ENCODE assay signal across 19 cellular contexts in the genomic region with DNA sequence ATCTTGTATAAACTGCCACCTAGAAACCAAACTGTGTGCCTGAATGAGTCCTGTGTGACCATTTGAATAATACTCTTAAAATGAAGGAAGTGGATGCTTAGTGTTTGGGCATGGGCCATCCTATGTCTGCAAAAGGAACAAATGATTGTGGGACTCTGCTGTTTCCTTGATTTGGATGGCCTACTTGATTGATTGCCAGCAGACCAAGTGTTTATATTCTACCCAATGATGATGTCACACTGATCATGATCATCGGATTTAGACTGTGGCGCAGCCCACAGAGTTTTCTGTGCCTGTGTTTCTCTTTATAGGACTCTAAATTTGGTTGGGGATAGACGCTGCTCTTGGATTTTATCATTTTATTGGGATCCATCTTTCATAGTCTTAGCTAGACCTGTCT. TPM values are rescaled to one million over a fixed set of nuclear protein-coding genes. Genes with fewer than 3 reads are reported as not detected.
A peak's percentile ranks its signal among the peaks of the same experiment; 100 is the strongest.
DNase-seq lines count a peak whose midpoint lies in the region; ATAC-seq, FAIRE-seq and TF ChIP-seq lines count a peak whose summit lies in the region.
"Had no signal": no experiment of that assay in that cellular context is flagged by ENCODE, and none has a peak within 500 bp of the region (broad histone marks: within the 10 kb centered on the region; RNA-seq: fewer than 3 reads in every experiment).

No MANE protein-coding gene starts in this region.

- H3K36me3 ChIP-seq in SK-N-SH (replicated peaks in 1 of 2; ENCODE audit: control insufficient read depth in 1 of 2, insufficient read depth in 2 of 2, low read length in 1 of 2) (peaks cover 6 to 8% of the 10 kb centered on the region in 2 experiments), K562 (ENCODE audit: control insufficient read depth, insufficient read depth, low read length) (peaks cover 13% of the 10 kb centered on the region; the same call in 2 of the 3 replicates), brain microvascular endothelial cell (replicated peaks) (peaks cover 10% of the 10 kb centered on the region)

- no peaks in the 10 kb centered on the region for H3F3A ChIP-seq in SK-N-SH (replicated peaks; ENCODE audit: insufficient read depth)

- H3K79me2 ChIP-seq in SK-N-SH (ENCODE audit: insufficient read depth) = peaks cover 98% of the 10 kb centered on the region
- peaks cover 88% of the 10 kb centered on the region for H3K79me2 ChIP-seq in K562 (ENCODE audit: control insufficient read depth, insufficient read depth, low read length)

- H3K4me1 ChIP-seq in SK-N-SH (ENCODE audit: control insufficient read depth in 1 of 2, insufficient read depth in 2 of 2, low read depth in 1 of 2, low read length in 1 of 2) (peaks cover 5 to 17% of the 10 kb centered on the region in 2 experiments; a peak in 3 of 4 replicates), K562 (replicated peaks in 1 of 2; ENCODE audit: control insufficient read depth in 2 of 2, insufficient read depth in 2 of 2, low read length in 2 of 2) (peaks cover 22 to 25% of the 10 kb centered on the region in 2 experiments)

- peaks cover 70% of the 10 kb centered on the region for H4K20me1 ChIP-seq in SK-N-SH (ENCODE audit: insufficient read depth)
- peaks cover 23% of the 10 kb centered on the region for H4K20me1 ChIP-seq in K562 (replicated peaks; ENCODE audit: control insufficient read depth, insufficient read depth, low read length)

- no peaks in the 10 kb centered on the region for H3K9me1 ChIP-seq in K562 (ENCODE audit: control insufficient read depth, insufficient read depth, low read length)

- H2AFZ ChIP-seq in SK-N-SH (ENCODE audit: low read depth) = no peak overlapping the region
- H2AFZ ChIP-seq in K562 (ENCODE audit: low read depth, low read length) = no peak overlapping the region

- H3K27me3 ChIP-seq in SK-N-SH (ENCODE audit: insufficient read depth) (no peaks in the 10 kb centered on the region), K562 (ENCODE audit: control insufficient read depth in 2 of 2, insufficient read depth in 2 of 2, low read length in 2 of 2) (no peaks in the 10 kb centered on the region), brain microvascular endothelial cell (replicated peaks) (no peaks in the 10 kb centered on the region)
- H3K27me3 ChIP-seq: BLaER1 had no signal

- FAIRE-seq in K562 (lab: Jason Lieb, UNC) = no peak
- FAIRE-seq: D721Med had no signal

- no TSS peak for BruUV-seq in K562 (replicated peaks; lab: Mats Ljungman, UMichigan)

- CTCF ChIA-PET in SK-N-SH (lab: Yijun Ruan, JAX) (interaction anchor here (1.2 kb wide), 1 partner anchor 91 kb away, joined by 4 read pairs; no protein-coding TSS in a partner anchor), K562 (lab: Yijun Ruan, JAX; ENCODE audit: low intra/inter-chr PET ratio) (no interaction called here)

- POLR2A ChIA-PET in SK-N-SH (lab: Yijun Ruan, JAX) (no interaction called here), K562 (lab: Yijun Ruan, JAX) (no interaction called here)

- TF ChIP-seq RAD21 in SK-N-SH (IDR thresholded peaks at IDR 0.05; ENCODE audit: low read length) = no peak
- no peak for TF ChIP-seq RAD21 in K562 (CRISPR knock-in tag; conservative IDR thresholded peaks at IDR 0.05 in 1 of 2, IDR thresholded peaks at IDR 0.05 in 1 of 2)

- in situ Hi-C loops in K562 (cut with MboI) (no loop called here), brain microvascular endothelial cell (cut with HindIII; ENCODE audit: low pct_ligation_motif_present, low sequenced_read_pairs) (loop anchor here (25.0 kb wide), 1 partner anchor 108 kb away; no protein-coding TSS in a partner anchor)

- TF ChIP-seq EP300 in SK-N-SH (IDR thresholded peaks at IDR 0.05; ENCODE audit: borderline replicate concordance in 1 of 2, low read depth in 1 of 2, low read length in 1 of 2) (no peak), K562 (IDR thresholded peaks at IDR 0.05; ENCODE audit: low read length) (no peak)

- no peaks in the 10 kb centered on the region for H3K9me2 ChIP-seq in SK-N-SH

- ATAC-seq in SK-N-SH treated with all-trans-retinoic acid at 6 μM for 48 hours (no peak), K562 (no peak), GM18502 (IDR thresholded peaks at IDR 0.05; ENCODE audit: poor library complexity, unreplicated experiment) (no peak)
- ATAC-seq: HCT116 had no signal

- intact Hi-C loops in K562 (cut with micrococcal nuclease) = no loop called here

- H3K4me3 ChIP-seq in SK-N-SH (ENCODE audit: low read depth in 2 of 2, low read length in 1 of 2) (no peak overlapping the region), K562 (no peak overlapping the region), brain microvascular endothelial cell (ENCODE audit: low read depth, low read length) (no peak overlapping the region)
- H3K4me3 ChIP-seq: BLaER1 had no signal

- H3K9me3 ChIP-seq in SK-N-SH = no peaks in the 10 kb centered on the region
- H3K9me3 ChIP-seq in K562 (replicated peaks; ENCODE audit: control insufficient read depth, insufficient read depth, low read depth, low read length) = no peaks in the 10 kb centered on the region
- H3K9me3 ChIP-seq: BLaER1 had no signal

- DNase-seq in SK-N-SH = no peak
- DNase-seq in K562 (ENCODE audit: extremely low read depth in 1 of 4, low spot score in 3 of 4) = no peak
- peak; percentile 13 to 38 for DNase-seq in lung microvascular endothelial cell (ENCODE audit: low read depth in 2 of 2)
- DNase-seq in NCI-H2107 (lab: John Stamatoyannopoulos, UW) = no peak
- no peak for DNase-seq in brain microvascular endothelial cell
- no peak for DNase-seq in islet precursor cell
- DNase-seq: CD8-positive, alpha-beta memory T cell; DMS79; NCI-H1417 treated with DMSO at 0.1 percent for 48 hours; NCI-H1930; NCI-H2171 had no signal

- no peak overlapping the region for H3K9ac ChIP-seq in SK-N-SH
- H3K9ac ChIP-seq in K562 (ENCODE audit: insufficient read depth in 1 of 2, low read depth in 2 of 2, low read length in 2 of 2) = no peak overlapping the region
- H3K9ac ChIP-seq: BLaER1 had no signal

- H3K4me2 ChIP-seq in SK-N-SH (peak overlapping the region; percentile 8; the same call in 1 of the 2 replicates), K562 (ENCODE audit: insufficient read depth, low read length) (no peak overlapping the region)
- H3K4me2 ChIP-seq: BLaER1 had no signal

- no peak for TF ChIP-seq POLR2A in K562 (conservative IDR thresholded peaks at IDR 0.05)

- TF ChIP-seq CTCF in SK-N-SH (IDR thresholded peaks at IDR 0.05) (no peak), K562 (IDR thresholded peaks at IDR 0.05 in 2 of 3, conservative IDR thresholded peaks at IDR 0.05 in 1 of 3; ENCODE audit: insufficient read depth in 2 of 3, low read depth in 1 of 3, low read length in 3 of 3) (no peak), brain microvascular endothelial cell (IDR thresholded peaks at IDR 0.05; ENCODE audit: low read depth, low read length, missing control alignments) (no peak)

- H3K27ac ChIP-seq in SK-N-SH (ENCODE audit: low read depth in 2 of 2, low read length in 1 of 2) (no peak overlapping the region; a peak in 1 of 4 replicates), K562 (ENCODE audit: extremely low read depth, low read depth, low read length) (no peak overlapping the region), brain microvascular endothelial cell (no peak overlapping the region)
- H3K27ac ChIP-seq: 22Rv1, BLaER1, RWPE1 had no signal

- WGBS in SK-N-SH (ENCODE audit: low lambda C conversion rate) = 95% methylated on average over 3 of the region's 3 CpGs
- 76% methylated on average over 3 of the region's 3 CpGs for WGBS in K562 (ENCODE audit: insufficient coverage, low coverage, missing lambda C conversion rate)

RNA-seq across cellular contexts. Expression of gene SEPTIN11, which starts 4.4 kb away (rescaled TPM):
- polyA plus RNA-seq in SK-N-SH (2012; rRNA removed) (47.4 and 81.9 TPM in 2 replicates), K562 (2011; rRNA removed) (69.0 and 101 TPM in 2 replicates), K562 (2014; fragmentation: Illumina TruSeq; extraction: Trizol) (77.3 and 87.1 TPM in 2 replicates), K562 (2014; fragmentation: Nextera tagmentation; extraction: Ambion mirVana) (10 to 100 TPM; 25.7 to 26.7 TPM), K562 (2014; rRNA removed) (49.0 and 56.4 TPM in 2 replicates)
- polyA plus RNA-seq in SK-N-SH (2012; cell fraction: cytosol; rRNA removed) = 75.6 and 89.3 TPM in 2 replicates
- 34.1 and 66.4 TPM in 2 replicates for polyA plus RNA-seq in SK-N-SH (2012; cell fraction: nucleus; rRNA removed)
- 42.7 and 99.7 TPM in 2 replicates for total RNA-seq in K562 (2011; cell fraction: chromatin; rRNA removed; ENCODE audit: low replicate concordance)
- total RNA-seq in K562 (2011; cell fraction: nucleolus; rRNA removed) = 22.2 and 30.0 TPM in 2 replicates
- total RNA-seq in K562 (2011; cell fraction: nucleoplasm; rRNA removed) = 60.0 and 109 TPM in 2 replicates
- total RNA-seq in K562 (2014; rRNA removed) (54.2 and 117 TPM in 2 replicates), K562 (2014; rRNA removed; fragmentation: Illumina TruSeq; extraction: Trizol) (84.3 and 96.8 TPM in 2 replicates), K562 (2015; rRNA removed; fragmentation: Illumina TruSeq; extraction: Trizol) (133 and 142 TPM in 2 replicates), K562 (2021) (85.0 and 85.4 TPM in 2 replicates), lung microvascular endothelial cell (107 and 161 TPM in 2 replicates)
- 19.8 and 34.9 TPM in 2 replicates for polyA plus RNA-seq in K562 (2011; cell fraction: cytosol; rRNA removed)
- 21.2 and 22.8 TPM in 2 replicates for polyA plus RNA-seq in K562 (2011; cell fraction: nucleus; rRNA removed)
- polyA plus RNA-seq in K562 (2012) = 43.6 and 50.3 TPM in 2 replicates
- 165 and 173 TPM in 2 replicates for polyA minus RNA-seq in K562 (2011; rRNA and poly(A)+ RNA removed)
- 53.9 and 64.8 TPM in 2 replicates for polyA minus RNA-seq in K562 (2011; cell fraction: cytosol; rRNA and poly(A)+ RNA removed)
- polyA minus RNA-seq in K562 (2011; cell fraction: nucleus; rRNA and poly(A)+ RNA removed) = 34.9 and 48.3 TPM in 2 replicates

RNA-seq across cellular contexts. Expression of gene SOWAHB, which starts 56.0 kb away (rescaled TPM):
- polyA plus RNA-seq in SK-N-SH (2012; rRNA removed) = 0.05 and 0.06 TPM in 2 replicates
- 0.01 and 0.04 TPM in 2 replicates for polyA plus RNA-seq in SK-N-SH (2012; cell fraction: cytosol; rRNA removed)
- 0.05 and 0.08 TPM in 2 replicates for polyA plus RNA-seq in SK-N-SH (2012; cell fraction: nucleus; rRNA removed)
- not detected in 2 replicates for total RNA-seq in K562 (2011; cell fraction: chromatin; rRNA removed; ENCODE audit: low replicate concordance)
- total RNA-seq in K562 (2011; cell fraction: nucleolus; rRNA removed) = not detected in 2 replicates
- total RNA-seq in K562 (2011; cell fraction: nucleoplasm; rRNA removed) = not detected in 2 replicates
- total RNA-seq in K562 (2014; rRNA removed) = not detected in 2 replicates
- not detected in 2 replicates for total RNA-seq in K562 (2014; rRNA removed; fragmentation: Illumina TruSeq; extraction: Trizol)
- not detected in 2 replicates for total RNA-seq in K562 (2015; rRNA removed; fragmentation: Illumina TruSeq; extraction: Trizol)
- total RNA-seq in K562 (2021) = not detected in 2 replicates
- polyA plus RNA-seq in K562 (2011; rRNA removed) = not detected in 2 replicates
- not detected in 2 replicates for polyA plus RNA-seq in K562 (2011; cell fraction: cytosol; rRNA removed)
- polyA plus RNA-seq in K562 (2011; cell fraction: nucleus; rRNA removed) = not detected in 2 replicates
- not detected in 2 replicates for polyA plus RNA-seq in K562 (2012)
- not detected in 2 replicates for polyA plus RNA-seq in K562 (2014; fragmentation: Illumina TruSeq; extraction: Trizol)
- not detected for polyA plus RNA-seq in K562 (2014; fragmentation: Nextera tagmentation; extraction: Ambion mirVana)
- polyA plus RNA-seq in K562 (2014; rRNA removed) = not detected in 2 replicates
- not detected in 2 replicates for polyA minus RNA-seq in K562 (2011; rRNA and poly(A)+ RNA removed)
- polyA minus RNA-seq in K562 (2011; cell fraction: cytosol; rRNA and poly(A)+ RNA removed) = not detected in 2 replicates
- polyA minus RNA-seq in K562 (2011; cell fraction: nucleus; rRNA and poly(A)+ RNA removed) = not detected in 2 replicates
- not detected in 2 replicates for total RNA-seq in lung microvascular endothelial cell
- total RNA-seq: CD8-positive, alpha-beta memory T cell had no signal
- polyA plus RNA-seq: CD8-positive, alpha-beta memory T cell; IgD-negative memory B cell had no signal

Comparison
In these comparisons a context has a peak if more than half of its experiments do, and no peak if none do; other contexts are left out.
1. DNase-seq: peak in lung microvascular endothelial cell (2 of 2); none in SK-N-SH (single experiment), K562 (0 of 4), NCI-H2107 (single experiment), brain microvascular endothelial cell (single experiment) and islet precursor cell (single experiment).